ENCODE assay signal across 19 cellular contexts in the genomic region with DNA sequence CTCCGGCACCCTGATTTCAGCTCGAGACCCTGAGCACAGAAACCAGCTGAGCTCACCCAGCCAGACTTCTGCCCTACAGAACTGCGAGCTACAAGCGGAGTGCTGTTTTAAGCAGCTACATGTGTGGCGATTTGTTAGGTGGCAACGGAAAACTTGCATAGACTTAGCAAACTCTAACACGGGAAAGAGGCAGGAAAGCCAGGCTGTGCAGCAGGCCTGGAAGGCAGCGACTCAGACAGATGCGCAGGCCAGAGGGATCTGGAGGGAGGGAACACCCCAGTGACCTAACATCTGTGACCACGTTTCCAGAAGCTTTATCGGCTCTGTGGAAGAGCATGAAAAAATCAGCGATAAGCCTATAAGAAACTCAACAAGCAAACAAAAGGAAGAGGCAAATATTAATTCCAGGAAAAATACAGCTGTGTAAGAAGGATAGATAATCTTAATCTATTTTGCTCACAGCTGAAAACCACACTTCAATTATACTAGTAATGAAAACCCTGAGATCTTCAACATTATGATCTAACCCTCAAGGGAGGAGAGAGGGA. TPM values are rescaled to one million over a fixed set of nuclear protein-coding genes. Genes with fewer than 3 reads are reported as not detected.
DNase-seq lines count a peak whose midpoint lies in the region; ATAC-seq and TF ChIP-seq lines count a peak whose summit lies in the region.
"Had no signal": no experiment of that assay in that cellular context is flagged by ENCODE, and none has a peak within 500 bp of the region (broad histone marks: within the 10 kb centered on the region; RNA-seq: fewer than 3 reads in every experiment).

No MANE protein-coding gene starts in this region.

- H3K23ac ChIP-seq in H9 (ENCODE audit: insufficient read length, low read depth, low read length), result no peak overlapping the region

- no peak overlapping the region for H2BK20ac ChIP-seq in H9 (ENCODE audit: low read depth, low read length, poor library complexity, severe bottlenecking)

- H2BK120ac ChIP-seq in H9 (ENCODE audit: low read depth, low read length, poor library complexity, severe bottlenecking), result no peak overlapping the region

- peaks cover 2% of the 10 kb centered on the region for H3K79me1 ChIP-seq in H9 (ENCODE audit: insufficient read depth, low read depth, low read length, poor library complexity, severe bottlenecking)

- no peaks in the 10 kb centered on the region for H3K4me1 ChIP-seq in H9 (ENCODE audit: insufficient read depth, low read length)
- peaks cover 12 to 40% (median 22%) of the 10 kb centered on the region in 3 donors for H3K4me1 ChIP-seq in esophagus squamous epithelium
- peaks cover 86% of the 10 kb centered on the region for H3K4me1 ChIP-seq in psoas muscle

- intact Hi-C loops in esophagus squamous epithelium (cut with DNase I) (no loop called here), psoas muscle (cut with DNase I) (no loop called here)

- H2BK15ac ChIP-seq in H9 (ENCODE audit: low read depth, low read length), result no peak overlapping the region

- no peaks in the 10 kb centered on the region for H3K4me1 Mint-ChIP-seq in H9
- H3K4me1 Mint-ChIP-seq: B cell had no signal

- H3K14ac ChIP-seq in H9 (ENCODE audit: insufficient read depth, low read length), result no peak overlapping the region

- no peak overlapping the region for H2AFZ ChIP-seq in H9 (ENCODE audit: low read length)

- H2BK5ac ChIP-seq in H9 (ENCODE audit: insufficient read length, low read length), result no peak overlapping the region

- no peak overlapping the region for H2BK12ac ChIP-seq in H9 (ENCODE audit: insufficient read length, low read depth, low read length)

- H3K27ac Mint-ChIP-seq in H9, result peak overlapping the region in 2 of 3 experiments; percentile 36 to 70; a peak in 4 of 7 replicates
- H3K27ac Mint-ChIP-seq: activated CD4-positive, alpha-beta memory T cell treated with anti-CD3 and anti-CD28 coated beads for 36 hours; B cell; effector memory CD8-positive, alpha-beta T cell had no signal

- H3T11ph ChIP-seq in H9 (ENCODE audit: low read length), result no peak overlapping the region

- TF ChIP-seq POLR2A in esophagus squamous epithelium (IDR thresholded peaks at IDR 0.05), result no peak

- H3K18ac ChIP-seq in H9 (ENCODE audit: insufficient read length, low read depth, low read length), result no peak overlapping the region

- H3K79me2 ChIP-seq in H9 (ENCODE audit: insufficient read depth, low read length), result 0 out of 2 replicates have a peak, but pooled peaks cover 1% of the 10 kb centered on the region

- H3K27ac ChIP-seq in H9 (ENCODE audit: insufficient read length, low read depth, low read length), result no peak overlapping the region
- H3K27ac ChIP-seq in RWPE1, result peak overlapping the region; percentile 98
- H3K27ac ChIP-seq in esophagus squamous epithelium, result peak overlapping the region in 3 of 4 donors; percentile 66 to 83 (median 74)
- peak overlapping the region; percentile 93 for H3K27ac ChIP-seq in psoas muscle
- H3K27ac ChIP-seq: neutrophil, thoracic aorta had no signal

- no peak overlapping the region for H3K9ac ChIP-seq in H9 (ENCODE audit: extremely low read depth, insufficient read length, low read length)

- no peak overlapping the region for H4K5ac ChIP-seq in H9 (ENCODE audit: insufficient read length, low read depth, low read length)

- H3K36me3 ChIP-seq in esophagus squamous epithelium (peaks cover 27 to 84% (median 31%) of the 10 kb centered on the region in 3 donors), psoas muscle (ENCODE audit: insufficient read depth in 1 of 2, low read depth in 1 of 2) (peaks cover 2 to 75% of the 10 kb centered on the region in 2 donors)

- TF ChIP-seq CTCF in H9 (conservative IDR thresholded peaks at IDR 0.05) (no peak), RWPE1 (conservative IDR thresholded peaks at IDR 0.05; ENCODE audit: low read depth) (no peak), esophagus squamous epithelium (IDR thresholded peaks at IDR 0.05) (no peak), psoas muscle (IDR thresholded peaks at IDR 0.05) (no peak)

- no peaks in the 10 kb centered on the region for H3K27me3 Mint-ChIP-seq in H9 (ENCODE audit: low read depth)
- H3K27me3 Mint-ChIP-seq: activated CD4-positive, alpha-beta memory T cell treated with anti-CD3 and anti-CD28 coated beads for 36 hours; B cell; effector memory CD8-positive, alpha-beta T cell had no signal

- DNase-seq in H9, result no peak
- DNase-seq in RWPE1 (ENCODE audit: low spot score), result no peak
- DNase-seq in esophagus squamous epithelium (lab: John Stamatoyannopoulos, UW), result no peak
- no peak for DNase-seq in psoas muscle
- no peak for DNase-seq in COLO668 (lab: John Stamatoyannopoulos, UW; ENCODE audit: unreplicated experiment)
- DNase-seq in putamen (ENCODE audit: low spot score), result no peak
- DNase-seq: activated CD4-positive, alpha-beta memory T cell treated with anti-CD3 and anti-CD28 coated beads for 36 hours; activated naive CD4-positive, alpha-beta T cell treated with anti-CD3 and anti-CD28 coated beads, Interleukin-2, amount 50 U/mL, for 16 hours; effector memory CD8-positive, alpha-beta T cell; EL; MV-4-11; NCI-H1694 treated with DMSO at 0.1 percent for 48 hours; NCI-H446 treated with DMSO at 0.1 percent for 48 hours; retina; stimulated activated CD4-positive, alpha-beta T cell treated with anti-CD3 and anti-CD28 coated beads, Interleukin-15, amount 100 ng/mL, for 24 hours had no signal

- no peak overlapping the region for H3K4ac ChIP-seq in H9 (ENCODE audit: low read depth, low read length)

- no peaks in the 10 kb centered on the region for H3K9me3 Mint-ChIP-seq in H9
- H3K9me3 Mint-ChIP-seq: activated CD4-positive, alpha-beta memory T cell treated with anti-CD3 and anti-CD28 coated beads for 36 hours; effector memory CD8-positive, alpha-beta T cell had no signal

- no peaks in the 10 kb centered on the region for H4K20me1 ChIP-seq in H9 (ENCODE audit: control insufficient read depth, insufficient read depth, insufficient read length)

- no CpG with 5 or more reads among the region's 12 CpGs for WGBS in H9 (ENCODE audit: extremely low coverage, insufficient read length, low lambda C conversion rate)
- 84 to 88% methylated on average over 10 to 12 of the region's 12 CpGs for WGBS in esophagus squamous epithelium, 2 donors
- 61 to 70% (median 64%) methylated on average over 12 of the region's 12 CpGs for WGBS in psoas muscle, 3 donors

- H3K9me3 ChIP-seq in H9 (ENCODE audit: control insufficient read depth, low read depth, low read length) (no peaks in the 10 kb centered on the region), esophagus squamous epithelium (no peaks in the 10 kb centered on the region), psoas muscle (no peaks in the 10 kb centered on the region)
- H3K9me3 ChIP-seq: neutrophil, thoracic aorta had no signal

- POLR2A ChIA-PET in RWPE1 (lab: Yijun Ruan, JAX; ENCODE audit: low non-redundant PET), result interaction anchor here (0.6 kb wide), 1 partner anchor 783 kb away, joined by 3 read pairs; no protein-coding TSS in a partner anchor

- no peak for ATAC-seq in psoas muscle
- ATAC-seq in GM21576 (IDR thresholded peaks at IDR 0.05; ENCODE audit: unreplicated experiment), result no peak
- ATAC-seq: effector memory CD8-positive, alpha-beta T cell had no signal

- no peak overlapping the region for H4K91ac ChIP-seq in H9 (ENCODE audit: insufficient read length, low read depth, low read length)

- CTCF ChIA-PET in RWPE1 (lab: Yijun Ruan, JAX), result no interaction called here

- no peak overlapping the region for H3K4me3 Mint-ChIP-seq in H9
- H3K4me3 Mint-ChIP-seq: activated CD4-positive, alpha-beta memory T cell treated with anti-CD3 and anti-CD28 coated beads for 36 hours; B cell; effector memory CD8-positive, alpha-beta T cell had no signal

- H3K4me3 ChIP-seq in esophagus squamous epithelium (no peak overlapping the region), psoas muscle (peak overlapping the region; percentile 33)
- H3K4me3 ChIP-seq: thoracic aorta had no signal

- no peak overlapping the region for H3K56ac ChIP-seq in H9 (ENCODE audit: insufficient read length, low read depth, low read length)

- H3K27me3 ChIP-seq in H9 (ENCODE audit: insufficient read depth, low read length) (no peaks in the 10 kb centered on the region), esophagus squamous epithelium (no peaks in the 10 kb centered on the region), psoas muscle (ENCODE audit: insufficient read depth in 3 of 3, low read length in 2 of 3) (no peaks in the 10 kb centered on the region)
- H3K27me3 ChIP-seq: neutrophil had no signal

- no peak overlapping the region for H2AK5ac ChIP-seq in H9 (ENCODE audit: insufficient read length, low read length)

- H3K36me3 Mint-ChIP-seq in H9 (ENCODE audit: insufficient read depth in 1 of 3, low read depth in 3 of 3), result peaks cover 25 to 75% (median 73%) of the 10 kb centered on the region in 3 experiments

- H4K8ac ChIP-seq in H9 (replicated peaks; ENCODE audit: insufficient read length, low read depth, low read length), result no peak overlapping the region

- H3K23me2 ChIP-seq in H9 (ENCODE audit: insufficient read length, low read depth, low read length, poor library complexity, severe bottlenecking), result no peaks in the 10 kb centered on the region

- H3K4me2 ChIP-seq in H9 (ENCODE audit: insufficient read depth, insufficient read length, low read length), result no peak overlapping the region

RNA-seq across cellular contexts. Expression of gene UBAC1, which starts 11.0 kb away (rescaled TPM):
- 46.3 and 47.5 TPM in 2 replicates for total RNA-seq in H9 (2021)
- 10 to 100 TPM; 47.6 to 63.2 (median 54.3) TPM for total RNA-seq in esophagus squamous epithelium
- 100 to 1,000 TPM; 140 to 233 (median 174) TPM for total RNA-seq in psoas muscle
- polyA plus RNA-seq in psoas muscle, result 100 to 1,000 TPM in 2 of 3 donors, 10 to 100 TPM in 1; 71.1 to 261 (median 154) TPM

RNA-seq across cellular contexts. Expression of gene CAMSAP1, which starts 42.9 kb away (rescaled TPM):
- total RNA-seq in H9 (2021), result 43.6 and 52.7 TPM in 2 replicates
- total RNA-seq in esophagus squamous epithelium, result 10 to 100 TPM; 31.2 to 85.3 (median 51.6) TPM
- 10 to 100 TPM; 38.0 to 48.5 (median 43.4) TPM for total RNA-seq in psoas muscle
- polyA plus RNA-seq in psoas muscle, result 10 to 100 TPM; 21.3 to 51.5 (median 24.1) TPM
